In genomic region chr17:2295575-2295974, GRCh38 we compare ENCODE assay signal across 1 cellular context.
A peak's percentile ranks its signal among the peaks of the same experiment; 100 is the strongest.
TF ChIP-seq lines count a peak whose summit lies in the region.

No MANE protein-coding gene starts in this region.

TF ChIP-seq in K562, 482 proteins besides CTCF, POLR2A, EP300 and RAD21:
- no peak for TF ChIP-seq TBP (optimal IDR thresholded peaks at IDR 0.05; ENCODE audit: low read depth, low read length)
- no peak for TF ChIP-seq ZNF449 (CRISPR knock-in tag; IDR thresholded peaks at IDR 0.05)
- 0 out of 2 replicates have a peak, but pooled peaks have one; percentile 19 for TF ChIP-seq ARID1B (IDR thresholded peaks at IDR 0.05)
- TF ChIP-seq ZNF316 (IDR thresholded peaks at IDR 0.05): peak; percentile 47
- TF ChIP-seq ZBTB33 (CRISPR knock-in tag; IDR thresholded peaks at IDR 0.05): no peak
- TF ChIP-seq, protein P1, sequence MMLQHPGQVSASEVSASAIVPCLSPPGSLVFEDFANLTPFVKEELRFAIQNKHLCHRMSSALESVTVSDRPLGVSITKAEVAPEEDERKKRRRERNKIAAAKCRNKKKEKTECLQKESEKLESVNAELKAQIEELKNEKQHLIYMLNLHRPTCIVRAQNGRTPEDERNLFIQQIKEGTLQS (IDR thresholded peaks at IDR 0.05): peak; percentile 24; the same call in 1 of the 2 replicates
- TF ChIP-seq, protein P1 (CRISPR knock-in tag; conservative IDR thresholded peaks at IDR 0.05): no peak
- TF ChIP-seq KLF16 (IDR thresholded peaks at IDR 0.05): no peak
- no peak for TF ChIP-seq ZNF184 (CRISPR knock-in tag; IDR thresholded peaks at IDR 0.05)
- TF ChIP-seq, protein P2, sequence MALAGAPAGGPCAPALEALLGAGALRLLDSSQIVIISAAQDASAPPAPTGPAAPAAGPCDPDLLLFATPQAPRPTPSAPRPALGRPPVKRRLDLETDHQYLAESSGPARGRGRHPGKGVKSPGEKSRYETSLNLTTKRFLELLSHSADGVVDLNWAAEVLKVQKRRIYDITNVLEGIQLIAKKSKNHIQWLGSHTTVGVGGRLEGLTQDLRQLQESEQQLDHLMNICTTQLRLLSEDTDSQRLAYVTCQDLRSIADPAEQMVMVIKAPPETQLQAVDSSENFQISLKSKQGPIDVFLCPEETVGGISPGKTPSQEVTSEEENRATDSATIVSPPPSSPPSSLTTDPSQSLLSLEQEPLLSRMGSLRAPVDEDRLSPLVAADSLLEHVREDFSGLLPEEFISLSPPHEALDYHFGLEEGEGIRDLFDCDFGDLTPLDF (CRISPR knock-in tag; IDR thresholded peaks at IDR 0.05): no peak
- TF ChIP-seq TAF9B (IDR thresholded peaks at IDR 0.05; ENCODE audit: partially characterized antibody): no peak
- TF ChIP-seq ZBTB49 (CRISPR knock-in tag; IDR thresholded peaks at IDR 0.05; ENCODE audit: borderline replicate concordance): no peak
- TF ChIP-seq NR1H2 (CRISPR knock-in tag; IDR thresholded peaks at IDR 0.05): no peak
- TF ChIP-seq, protein P3, sequence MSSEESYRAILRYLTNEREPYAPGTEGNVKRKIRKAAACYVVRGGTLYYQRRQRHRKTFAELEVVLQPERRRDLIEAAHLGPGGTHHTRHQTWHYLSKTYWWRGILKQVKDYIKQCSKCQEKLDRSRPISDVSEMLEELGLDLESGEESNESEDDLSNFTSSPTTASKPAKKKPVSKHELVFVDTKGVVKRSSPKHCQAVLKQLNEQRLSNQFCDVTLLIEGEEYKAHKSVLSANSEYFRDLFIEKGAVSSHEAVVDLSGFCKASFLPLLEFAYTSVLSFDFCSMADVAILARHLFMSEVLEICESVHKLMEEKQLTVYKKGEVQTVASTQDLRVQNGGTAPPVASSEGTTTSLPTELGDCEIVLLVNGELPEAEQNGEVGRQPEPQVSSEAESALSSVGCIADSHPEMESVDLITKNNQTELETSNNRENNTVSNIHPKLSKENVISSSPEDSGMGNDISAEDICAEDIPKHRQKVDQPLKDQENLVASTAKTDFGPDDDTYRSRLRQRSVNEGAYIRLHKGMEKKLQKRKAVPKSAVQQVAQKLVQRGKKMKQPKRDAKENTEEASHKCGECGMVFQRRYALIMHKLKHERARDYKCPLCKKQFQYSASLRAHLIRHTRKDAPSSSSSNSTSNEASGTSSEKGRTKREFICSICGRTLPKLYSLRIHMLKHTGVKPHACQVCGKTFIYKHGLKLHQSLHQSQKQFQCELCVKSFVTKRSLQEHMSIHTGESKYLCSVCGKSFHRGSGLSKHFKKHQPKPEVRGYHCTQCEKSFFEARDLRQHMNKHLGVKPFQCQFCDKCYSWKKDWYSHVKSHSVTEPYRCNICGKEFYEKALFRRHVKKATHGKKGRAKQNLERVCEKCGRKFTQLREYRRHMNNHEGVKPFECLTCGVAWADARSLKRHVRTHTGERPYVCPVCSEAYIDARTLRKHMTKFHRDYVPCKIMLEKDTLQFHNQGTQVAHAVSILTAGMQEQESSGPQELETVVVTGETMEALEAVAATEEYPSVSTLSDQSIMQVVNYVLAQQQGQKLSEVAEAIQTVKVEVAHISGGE (CRISPR knock-in tag; IDR thresholded peaks at IDR 0.05): no peak
- TF ChIP-seq NFE2 (IDR thresholded peaks at IDR 0.05; ENCODE audit: low read depth): 0 out of 2 replicates have a peak, but pooled peaks have one; percentile 7
- TF ChIP-seq C11orf30 (IDR thresholded peaks at IDR 0.05; ENCODE audit: low read depth): peak; percentile 61; the same call in 1 of the 2 replicates
